Comparison of ENCODE assay signal across 1 cellular context in genomic region chr17:42290577-42290976, GRCh38.
TF ChIP-seq lines count a peak whose summit lies in the region.

No MANE protein-coding gene starts in this region.

TF ChIP-seq in GM12878, 131 proteins besides CTCF, POLR2A, EP300 and RAD21:
- TF ChIP-seq ZNF207 (IDR thresholded peaks at IDR 0.05; ENCODE audit: borderline replicate concordance) (no peak), WRNIP1 (IDR thresholded peaks at IDR 0.05; ENCODE audit: borderline replicate concordance, low read depth, low read length) (no peak), ZNF687 (IDR thresholded peaks at IDR 0.05) (no peak), SIN3A (IDR thresholded peaks at IDR 0.05; ENCODE audit: low read depth, low read length) (no peak), FOXM1 (IDR thresholded peaks at IDR 0.05; ENCODE audit: low read depth, low read length) (no peak), SUPT20H (IDR thresholded peaks at IDR 0.05; ENCODE audit: borderline replicate concordance, control insufficient read depth, low read depth, low read length) (no peak), PKNOX1 (IDR thresholded peaks at IDR 0.05) (no peak), ZBED1 (IDR thresholded peaks at IDR 0.05; ENCODE audit: borderline replicate concordance) (no peak), LARP7 (IDR thresholded peaks at IDR 0.05) (no peak), NFIC (IDR thresholded peaks at IDR 0.05; ENCODE audit: low read depth, low read length) (no peak), CBX5 (IDR thresholded peaks at IDR 0.05; ENCODE audit: low read depth) (no peak), TCF12 (IDR thresholded peaks at IDR 0.05; ENCODE audit: low read depth, low read length) (no peak), TCF7 (IDR thresholded peaks at IDR 0.05; ENCODE audit: borderline replicate concordance) (no peak), SMAD5 (IDR thresholded peaks at IDR 0.05; ENCODE audit: low read depth) (no peak)
TF ChIP-seq in GM12878: peak in this region for 0.
